ENCODE assay signal across 1 cellular context in genomic region chr16:9138731-9139501, GRCh38.
A peak's percentile ranks its signal among the peaks of the same experiment; 100 is the strongest.
TF ChIP-seq lines count a peak whose summit lies in the region.

No MANE protein-coding gene starts in this region.

TF ChIP-seq in HepG2, 621 proteins besides CTCF, POLR2A, EP300 and RAD21 (continued from another document and continues in another):
- TF ChIP-seq STAG1 (CRISPR knock-in tag; IDR thresholded peaks at IDR 0.05) = peak; percentile 91
- peak; percentile 39; the same call in 1 of the 2 replicates for TF ChIP-seq ELF3 (CRISPR knock-in tag; IDR thresholded peaks at IDR 0.05)
- no peak for TF ChIP-seq ZEB1 (IDR thresholded peaks at IDR 0.05; ENCODE audit: insufficient replicate concordance, low read depth)
- no peak; the same call in 1 of the 2 replicates for TF ChIP-seq ZNF121 (CRISPR knock-in tag; IDR thresholded peaks at IDR 0.05)
- no peak for TF ChIP-seq CEBPZ (IDR thresholded peaks at IDR 0.05; ENCODE audit: low read length)
- TF ChIP-seq ARNT2 (CRISPR knock-in tag; IDR thresholded peaks at IDR 0.05; ENCODE audit: low read depth) = no peak
- TF ChIP-seq SP5 (CRISPR knock-in tag; IDR thresholded peaks at IDR 0.05; ENCODE audit: borderline replicate concordance, low read depth) = no peak
- TF ChIP-seq SP4 (CRISPR knock-in tag; IDR thresholded peaks at IDR 0.05) = peak; percentile 68; the same call in 1 of the 2 replicates
- TF ChIP-seq ZNF749 (CRISPR knock-in tag; IDR thresholded peaks at IDR 0.05; ENCODE audit: borderline replicate concordance) = no peak
- no peak; the same call in 1 of the 2 replicates for TF ChIP-seq KDM5B (CRISPR knock-in tag; IDR thresholded peaks at IDR 0.05; ENCODE audit: borderline replicate concordance)
- TF ChIP-seq GLMP (CRISPR knock-in tag; IDR thresholded peaks at IDR 0.05; ENCODE audit: borderline replicate concordance) = no peak
- no peak for TF ChIP-seq ZFYVE20 (CRISPR knock-in tag; IDR thresholded peaks at IDR 0.05; ENCODE audit: borderline replicate concordance, low read depth)
- TF ChIP-seq TBX2 (CRISPR knock-in tag; IDR thresholded peaks at IDR 0.05; ENCODE audit: borderline replicate concordance) = peak; percentile 33; the same call in 1 of the 2 replicates
- no peak; the same call in 1 of the 2 replicates for TF ChIP-seq ZNF513 (CRISPR knock-in tag; conservative IDR thresholded peaks at IDR 0.05)
- peak; percentile 26; the same call in 1 of the 2 replicates for TF ChIP-seq GATAD2A (CRISPR knock-in tag; IDR thresholded peaks at IDR 0.05)
- TF ChIP-seq REPIN1 (CRISPR knock-in tag; IDR thresholded peaks at IDR 0.05; ENCODE audit: borderline replicate concordance, low read depth) = peak; percentile 72; the same call in 1 of the 2 replicates
- TF ChIP-seq SNAPC2 (CRISPR knock-in tag; IDR thresholded peaks at IDR 0.05) = 0 out of 2 replicates have a peak, but pooled peaks have one; percentile 30
- TF ChIP-seq IRF9 (CRISPR knock-in tag; IDR thresholded peaks at IDR 0.05; ENCODE audit: borderline replicate concordance) = peak; percentile 78; the same call in 1 of the 2 replicates
- TF ChIP-seq JUNB (CRISPR knock-in tag; IDR thresholded peaks at IDR 0.05; ENCODE audit: borderline replicate concordance) = no peak
- TF ChIP-seq MXD4 (CRISPR knock-in tag; IDR thresholded peaks at IDR 0.05) = no peak
- TF ChIP-seq ZNF639 (CRISPR knock-in tag; conservative IDR thresholded peaks at IDR 0.05) = no peak
- TF ChIP-seq HOMEZ (CRISPR knock-in tag; IDR thresholded peaks at IDR 0.05; ENCODE audit: low read depth) = peak; percentile 20; the same call in 1 of the 2 replicates
- peak; percentile 75 for TF ChIP-seq ZMYM3 (CRISPR knock-in tag; IDR thresholded peaks at IDR 0.05)
- TF ChIP-seq ATF3 (CRISPR knock-in tag; IDR thresholded peaks at IDR 0.05) = peak; percentile 19; the same call in 1 of the 2 replicates
- no peak for TF ChIP-seq MYC (CRISPR knock-in tag; IDR thresholded peaks at IDR 0.05; ENCODE audit: borderline replicate concordance)
- TF ChIP-seq PTBP1 (IDR thresholded peaks at IDR 0.05; ENCODE audit: low read depth, low read length, poor library complexity, severe bottlenecking) = no peak
- 0 out of 2 replicates have a peak, but pooled peaks have one; percentile 63 for TF ChIP-seq ZNF451 (CRISPR knock-in tag; IDR thresholded peaks at IDR 0.05)
- TF ChIP-seq PHF5A (CRISPR knock-in tag; IDR thresholded peaks at IDR 0.05; ENCODE audit: low read depth, unreplicated experiment) = no peak
- TF ChIP-seq CREB3 (CRISPR knock-in tag; IDR thresholded peaks at IDR 0.05) = no peak
- peak; percentile 27; the same call in 1 of the 2 replicates for TF ChIP-seq MTF2 (CRISPR knock-in tag; IDR thresholded peaks at IDR 0.05; ENCODE audit: borderline replicate concordance)
- TF ChIP-seq MEF2D (CRISPR knock-in tag; IDR thresholded peaks at IDR 0.05) = 0 out of 2 replicates have a peak, but pooled peaks have one; percentile 57
- no peak for TF ChIP-seq ZNF597 (CRISPR knock-in tag; IDR thresholded peaks at IDR 0.05)
- TF ChIP-seq MZF1 (CRISPR knock-in tag; IDR thresholded peaks at IDR 0.05; ENCODE audit: borderline replicate concordance) = peak; percentile 83; the same call in 1 of the 2 replicates
- peak; percentile 24; the same call in 1 of the 2 replicates for TF ChIP-seq FOXA3 (CRISPR knock-in tag; IDR thresholded peaks at IDR 0.05)
- TF ChIP-seq TRAFD1 (CRISPR knock-in tag; IDR thresholded peaks at IDR 0.05; ENCODE audit: borderline replicate concordance) = peak; percentile 81; the same call in 1 of the 2 replicates
- 0 out of 2 replicates have a peak, but pooled peaks have one; percentile 18 for TF ChIP-seq ZNF557 (CRISPR knock-in tag; IDR thresholded peaks at IDR 0.05)
- TF ChIP-seq ZC3H13 (CRISPR knock-in tag; IDR thresholded peaks at IDR 0.05) = peak; percentile 43; the same call in 1 of the 2 replicates
- 0 out of 2 replicates have a peak, but pooled peaks have one; percentile 57 for TF ChIP-seq SMAD3 (CRISPR knock-in tag; IDR thresholded peaks at IDR 0.05)
- TF ChIP-seq NFKB2 (CRISPR knock-in tag; IDR thresholded peaks at IDR 0.05; ENCODE audit: borderline replicate concordance) = peak; percentile 44; the same call in 1 of the 2 replicates
- peak; percentile 70; the same call in 1 of the 2 replicates for TF ChIP-seq ZNF225 (CRISPR knock-in tag; IDR thresholded peaks at IDR 0.05)
- TF ChIP-seq YY1 (IDR thresholded peaks at IDR 0.05; ENCODE audit: insufficient read depth, insufficient replicate concordance, low read depth, low read length) = peak; percentile 58
- 0 out of 2 replicates have a peak, but pooled peaks have one; percentile 4 for TF ChIP-seq RARA (CRISPR knock-in tag; IDR thresholded peaks at IDR 0.05)
- peak; percentile 55; the same call in 1 of the 2 replicates for TF ChIP-seq ZNF331 (CRISPR knock-in tag; IDR thresholded peaks at IDR 0.05)
- TF ChIP-seq ZNF713 (CRISPR knock-in tag; IDR thresholded peaks at IDR 0.05) = peak; percentile 86; the same call in 1 of the 2 replicates
- no peak for TF ChIP-seq TCF12 (IDR thresholded peaks at IDR 0.05)
- no peak for TF ChIP-seq TCF12 (CRISPR knock-in tag; IDR thresholded peaks at IDR 0.05)
- TF ChIP-seq BHLHE40 (IDR thresholded peaks at IDR 0.05; ENCODE audit: low read length) = no peak
- no peak for TF ChIP-seq ZNF720 (CRISPR knock-in tag; IDR thresholded peaks at IDR 0.05)
